In the genomic region with DNA sequence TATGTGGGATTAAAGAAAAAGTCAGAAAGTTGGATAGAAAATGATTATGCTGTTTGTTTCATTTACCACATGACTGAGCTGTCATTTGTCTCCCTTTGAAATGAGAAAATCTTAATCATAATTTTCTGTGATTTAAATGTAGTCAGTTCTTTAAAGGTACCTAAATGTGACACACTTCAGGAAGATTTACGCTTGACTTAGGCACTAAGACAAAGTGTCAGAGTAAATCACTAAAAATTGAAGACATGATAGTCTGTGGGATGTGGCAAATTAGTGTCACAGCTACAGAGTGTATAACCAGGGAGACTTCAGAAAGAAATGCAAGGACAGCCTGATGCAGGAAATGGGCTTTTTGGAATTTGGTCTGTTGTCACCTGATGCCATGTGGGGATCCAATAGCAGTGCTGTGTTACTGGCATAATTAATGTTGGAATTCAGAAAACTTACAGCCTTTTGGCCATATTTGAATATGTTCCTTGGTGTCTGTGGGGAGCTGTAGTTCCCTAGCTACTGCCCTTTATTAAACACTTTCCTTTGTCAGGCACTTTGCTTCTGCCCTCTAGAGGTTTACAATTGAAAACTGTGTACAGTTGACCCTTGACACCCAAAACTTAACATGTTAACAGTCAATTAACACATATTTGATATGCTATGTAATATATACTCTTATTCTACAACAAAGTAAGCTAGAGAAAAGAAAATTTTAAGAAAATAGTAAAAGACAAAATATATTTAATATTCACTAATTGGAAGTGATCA, we compare ENCODE assay signal across 1 cellular context.
TF ChIP-seq lines count a peak whose summit lies in the region.

No MANE protein-coding gene starts in this region.

TF ChIP-seq in neural cell, 6 proteins besides CTCF, POLR2A, EP300 and RAD21 (continued from another document):
- TF ChIP-seq, protein P1, sequence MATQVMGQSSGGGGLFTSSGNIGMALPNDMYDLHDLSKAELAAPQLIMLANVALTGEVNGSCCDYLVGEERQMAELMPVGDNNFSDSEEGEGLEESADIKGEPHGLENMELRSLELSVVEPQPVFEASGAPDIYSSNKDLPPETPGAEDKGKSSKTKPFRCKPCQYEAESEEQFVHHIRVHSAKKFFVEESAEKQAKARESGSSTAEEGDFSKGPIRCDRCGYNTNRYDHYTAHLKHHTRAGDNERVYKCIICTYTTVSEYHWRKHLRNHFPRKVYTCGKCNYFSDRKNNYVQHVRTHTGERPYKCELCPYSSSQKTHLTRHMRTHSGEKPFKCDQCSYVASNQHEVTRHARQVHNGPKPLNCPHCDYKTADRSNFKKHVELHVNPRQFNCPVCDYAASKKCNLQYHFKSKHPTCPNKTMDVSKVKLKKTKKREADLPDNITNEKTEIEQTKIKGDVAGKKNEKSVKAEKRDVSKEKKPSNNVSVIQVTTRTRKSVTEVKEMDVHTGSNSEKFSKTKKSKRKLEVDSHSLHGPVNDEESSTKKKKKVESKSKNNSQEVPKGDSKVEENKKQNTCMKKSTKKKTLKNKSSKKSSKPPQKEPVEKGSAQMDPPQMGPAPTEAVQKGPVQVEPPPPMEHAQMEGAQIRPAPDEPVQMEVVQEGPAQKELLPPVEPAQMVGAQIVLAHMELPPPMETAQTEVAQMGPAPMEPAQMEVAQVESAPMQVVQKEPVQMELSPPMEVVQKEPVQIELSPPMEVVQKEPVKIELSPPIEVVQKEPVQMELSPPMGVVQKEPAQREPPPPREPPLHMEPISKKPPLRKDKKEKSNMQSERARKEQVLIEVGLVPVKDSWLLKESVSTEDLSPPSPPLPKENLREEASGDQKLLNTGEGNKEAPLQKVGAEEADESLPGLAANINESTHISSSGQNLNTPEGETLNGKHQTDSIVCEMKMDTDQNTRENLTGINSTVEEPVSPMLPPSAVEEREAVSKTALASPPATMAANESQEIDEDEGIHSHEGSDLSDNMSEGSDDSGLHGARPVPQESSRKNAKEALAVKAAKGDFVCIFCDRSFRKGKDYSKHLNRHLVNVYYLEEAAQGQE (IDR thresholded peaks at IDR 0.05; ENCODE audit: borderline replicate concordance), result peak; percentile 61
